In the genomic region with DNA sequence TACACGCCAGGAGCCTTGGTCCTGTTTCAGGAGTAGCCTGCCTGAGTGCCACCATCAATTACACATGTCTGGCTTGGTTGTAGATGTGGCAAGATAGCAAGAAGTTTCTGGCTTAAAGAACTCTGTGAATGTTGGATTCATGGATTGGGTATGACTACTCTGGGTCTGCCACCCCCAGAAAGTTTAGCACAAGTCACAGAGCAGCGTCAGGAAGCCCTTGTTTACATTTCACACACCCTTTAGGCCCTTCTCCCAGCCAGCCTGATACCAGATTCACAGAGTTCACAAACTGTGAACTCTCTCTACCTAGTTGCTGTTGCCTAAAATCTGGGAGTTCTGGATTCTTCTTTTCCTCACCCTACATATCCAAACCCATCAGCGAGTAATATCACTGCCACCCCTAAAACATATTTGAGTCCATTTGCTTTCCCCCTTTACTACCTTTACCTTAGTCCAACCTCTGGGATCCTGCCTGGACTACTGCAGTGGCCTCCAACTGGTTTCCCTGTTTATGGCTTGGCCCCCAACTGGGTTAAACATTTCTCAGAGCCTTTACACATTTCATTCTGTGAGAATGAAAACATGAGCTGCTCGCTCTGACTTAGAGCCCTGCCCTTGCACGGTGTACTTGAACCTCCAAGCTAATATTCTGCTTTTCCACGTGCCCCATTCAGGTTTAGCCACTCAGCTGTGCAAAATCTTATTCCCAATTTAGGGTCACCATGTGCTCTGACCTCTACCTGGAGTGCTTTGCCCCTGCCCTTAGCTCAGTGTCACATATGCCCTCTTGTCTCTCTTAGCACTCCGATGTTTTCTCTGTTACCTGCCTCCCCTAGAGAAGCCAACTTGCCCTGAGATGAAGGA, we compare ENCODE assay signal across 1 cellular context.
A peak's percentile ranks its signal among the peaks of the same experiment; 100 is the strongest.
TF ChIP-seq lines count a peak whose summit lies in the region.

No MANE protein-coding gene starts in this region.

TF ChIP-seq in HepG2, 621 proteins besides CTCF, POLR2A, EP300 and RAD21 (continued from another document and continues in another):
- TF ChIP-seq, protein P1, sequence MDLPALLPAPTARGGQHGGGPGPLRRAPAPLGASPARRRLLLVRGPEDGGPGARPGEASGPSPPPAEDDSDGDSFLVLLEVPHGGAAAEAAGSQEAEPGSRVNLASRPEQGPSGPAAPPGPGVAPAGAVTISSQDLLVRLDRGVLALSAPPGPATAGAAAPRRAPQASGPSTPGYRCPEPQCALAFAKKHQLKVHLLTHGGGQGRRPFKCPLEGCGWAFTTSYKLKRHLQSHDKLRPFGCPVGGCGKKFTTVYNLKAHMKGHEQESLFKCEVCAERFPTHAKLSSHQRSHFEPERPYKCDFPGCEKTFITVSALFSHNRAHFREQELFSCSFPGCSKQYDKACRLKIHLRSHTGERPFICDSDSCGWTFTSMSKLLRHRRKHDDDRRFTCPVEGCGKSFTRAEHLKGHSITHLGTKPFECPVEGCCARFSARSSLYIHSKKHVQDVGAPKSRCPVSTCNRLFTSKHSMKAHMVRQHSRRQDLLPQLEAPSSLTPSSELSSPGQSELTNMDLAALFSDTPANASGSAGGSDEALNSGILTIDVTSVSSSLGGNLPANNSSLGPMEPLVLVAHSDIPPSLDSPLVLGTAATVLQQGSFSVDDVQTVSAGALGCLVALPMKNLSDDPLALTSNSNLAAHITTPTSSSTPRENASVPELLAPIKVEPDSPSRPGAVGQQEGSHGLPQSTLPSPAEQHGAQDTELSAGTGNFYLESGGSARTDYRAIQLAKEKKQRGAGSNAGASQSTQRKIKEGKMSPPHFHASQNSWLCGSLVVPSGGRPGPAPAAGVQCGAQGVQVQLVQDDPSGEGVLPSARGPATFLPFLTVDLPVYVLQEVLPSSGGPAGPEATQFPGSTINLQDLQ (CRISPR knock-in tag; IDR thresholded peaks at IDR 0.05): no peak
- TF ChIP-seq ZNF274 (CRISPR knock-in tag; IDR thresholded peaks at IDR 0.05): no peak
- no peak; the same call in 1 of the 2 replicates for TF ChIP-seq ARID5B (CRISPR knock-in tag; IDR thresholded peaks at IDR 0.05)
- peak; percentile 29; the same call in 1 of the 2 replicates for TF ChIP-seq FOXK1 (CRISPR knock-in tag; IDR thresholded peaks at IDR 0.05; ENCODE audit: borderline replicate concordance, low read depth)
- no peak for TF ChIP-seq NAIF1 (CRISPR knock-in tag; IDR thresholded peaks at IDR 0.05; ENCODE audit: borderline replicate concordance)
- TF ChIP-seq THAP11 (CRISPR knock-in tag; IDR thresholded peaks at IDR 0.05): peak; percentile 20; the same call in 1 of the 2 replicates
- TF ChIP-seq, protein P2, sequence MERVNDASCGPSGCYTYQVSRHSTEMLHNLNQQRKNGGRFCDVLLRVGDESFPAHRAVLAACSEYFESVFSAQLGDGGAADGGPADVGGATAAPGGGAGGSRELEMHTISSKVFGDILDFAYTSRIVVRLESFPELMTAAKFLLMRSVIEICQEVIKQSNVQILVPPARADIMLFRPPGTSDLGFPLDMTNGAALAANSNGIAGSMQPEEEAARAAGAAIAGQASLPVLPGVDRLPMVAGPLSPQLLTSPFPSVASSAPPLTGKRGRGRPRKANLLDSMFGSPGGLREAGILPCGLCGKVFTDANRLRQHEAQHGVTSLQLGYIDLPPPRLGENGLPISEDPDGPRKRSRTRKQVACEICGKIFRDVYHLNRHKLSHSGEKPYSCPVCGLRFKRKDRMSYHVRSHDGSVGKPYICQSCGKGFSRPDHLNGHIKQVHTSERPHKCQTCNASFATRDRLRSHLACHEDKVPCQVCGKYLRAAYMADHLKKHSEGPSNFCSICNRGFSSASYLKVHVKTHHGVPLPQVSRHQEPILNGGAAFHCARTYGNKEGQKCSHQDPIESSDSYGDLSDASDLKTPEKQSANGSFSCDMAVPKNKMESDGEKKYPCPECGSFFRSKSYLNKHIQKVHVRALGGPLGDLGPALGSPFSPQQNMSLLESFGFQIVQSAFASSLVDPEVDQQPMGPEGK (CRISPR knock-in tag; IDR thresholded peaks at IDR 0.05): peak; percentile 30
- peak; percentile 33; the same call in 1 of the 2 replicates for TF ChIP-seq HNF4A (CRISPR knock-in tag; IDR thresholded peaks at IDR 0.05)
- TF ChIP-seq ZBTB4 (CRISPR knock-in tag; IDR thresholded peaks at IDR 0.05; ENCODE audit: borderline replicate concordance): no peak
- no peak for TF ChIP-seq STAG1 (CRISPR knock-in tag; IDR thresholded peaks at IDR 0.05)
- TF ChIP-seq BCL3 (CRISPR knock-in tag; IDR thresholded peaks at IDR 0.05): 0 out of 2 replicates have a peak, but pooled peaks have one; percentile 35
- TF ChIP-seq BORCS8-MEF2B (CRISPR knock-in tag; IDR thresholded peaks at IDR 0.05): no peak; the same call in 1 of the 2 replicates
- TF ChIP-seq NCOA1 (CRISPR knock-in tag; IDR thresholded peaks at IDR 0.05): peak; percentile 52; the same call in 1 of the 2 replicates
- TF ChIP-seq ZMYM3 (CRISPR knock-in tag; IDR thresholded peaks at IDR 0.05): no peak
- no peak for TF ChIP-seq ZIK1 (CRISPR knock-in tag; IDR thresholded peaks at IDR 0.05; ENCODE audit: borderline replicate concordance, low read depth)
- TF ChIP-seq ZNF501 (CRISPR knock-in tag; IDR thresholded peaks at IDR 0.05): 0 out of 2 replicates have a peak, but pooled peaks have one; percentile 41
- TF ChIP-seq CEBPG (CRISPR knock-in tag; IDR thresholded peaks at IDR 0.05): no peak
- peak; percentile 40; the same call in 1 of the 2 replicates for TF ChIP-seq HOXA3 (CRISPR knock-in tag; IDR thresholded peaks at IDR 0.05)
- TF ChIP-seq PHF5A (CRISPR knock-in tag; IDR thresholded peaks at IDR 0.05; ENCODE audit: low read depth, unreplicated experiment): peak; percentile 40
- no peak for TF ChIP-seq FOXP1 (IDR thresholded peaks at IDR 0.05)
- TF ChIP-seq FOXP1 (CRISPR knock-in tag; IDR thresholded peaks at IDR 0.05): peak; percentile 47
- no peak for TF ChIP-seq ZNF672 (CRISPR knock-in tag; IDR thresholded peaks at IDR 0.05)
- TF ChIP-seq ZNF329 (CRISPR knock-in tag; IDR thresholded peaks at IDR 0.05; ENCODE audit: low read depth): no peak
- TF ChIP-seq ZNF605 (CRISPR knock-in tag; IDR thresholded peaks at IDR 0.05): peak; percentile 47; the same call in 1 of the 2 replicates
- peak; percentile 53; the same call in 1 of the 2 replicates for TF ChIP-seq ETV5 (CRISPR knock-in tag; IDR thresholded peaks at IDR 0.05; ENCODE audit: borderline replicate concordance)
- no peak for TF ChIP-seq FOXA1 (IDR thresholded peaks at IDR 0.05)
- peak; percentile 86 for TF ChIP-seq FOXA1 (CRISPR knock-in tag; IDR thresholded peaks at IDR 0.05)
- TF ChIP-seq NONO (IDR thresholded peaks at IDR 0.05): no peak
- TF ChIP-seq NONO (CRISPR knock-in tag; conservative IDR thresholded peaks at IDR 0.05): peak; percentile 29; the same call in 1 of the 2 replicates
- no peak for TF ChIP-seq ZNF574 (CRISPR knock-in tag; IDR thresholded peaks at IDR 0.05)
- no peak for TF ChIP-seq HOXA5 (CRISPR knock-in tag; IDR thresholded peaks at IDR 0.05)
- no peak for TF ChIP-seq TCF12 (IDR thresholded peaks at IDR 0.05)
- no peak for TF ChIP-seq TCF12 (CRISPR knock-in tag; IDR thresholded peaks at IDR 0.05)
- no peak for TF ChIP-seq CREB1 (IDR thresholded peaks at IDR 0.05)
- peak; percentile 52; the same call in 1 of the 2 replicates for TF ChIP-seq CREB1 (CRISPR knock-in tag; IDR thresholded peaks at IDR 0.05)
- TF ChIP-seq ASH2L (IDR thresholded peaks at IDR 0.05; ENCODE audit: insufficient read length, low read depth, low read length): peak; percentile 50
- 0 out of 2 replicates have a peak, but pooled peaks have one; percentile 30 for TF ChIP-seq ZNF879 (CRISPR knock-in tag; IDR thresholded peaks at IDR 0.05)
- 0 out of 2 replicates have a peak, but pooled peaks have one; percentile 55 for TF ChIP-seq ZNF430 (CRISPR knock-in tag; IDR thresholded peaks at IDR 0.05)
- peak; percentile 59; the same call in 1 of the 2 replicates for TF ChIP-seq STAT6 (CRISPR knock-in tag; IDR thresholded peaks at IDR 0.05; ENCODE audit: borderline replicate concordance)
